ENCODE assay signal across 16 cellular contexts in genomic region chr21:16309250-16309971, GRCh38.
DNase-seq lines count a peak whose midpoint lies in the region; ATAC-seq and TF ChIP-seq lines count a peak whose summit lies in the region.
"Had no signal": no experiment of that assay in that cellular context is flagged by ENCODE, and none has a peak within 500 bp of the region (broad histone marks: within the 10 kb centered on the region; RNA-seq: fewer than 3 reads in every experiment).

No MANE protein-coding gene starts in this region.

- H3K4me2 ChIP-seq in neural cell (ENCODE audit: low read length), result no peak overlapping the region

- no peak for TF ChIP-seq EP300 in neural cell (conservative IDR thresholded peaks at IDR 0.05; ENCODE audit: poor library complexity, severe bottlenecking)

- no peak overlapping the region for H3K4me3 Mint-ChIP-seq in MCF 10A (ENCODE audit: unreplicated experiment)
- no peak overlapping the region for H3K4me3 Mint-ChIP-seq in endodermal cell
- H3K4me3 Mint-ChIP-seq: activated CD4-positive, alpha-beta memory T cell treated with anti-CD3 and anti-CD28 coated beads for 36 hours; T-helper 2 cell treated with Interferon-gamma antibody and Interleukin-4, amounts not matched to agents 5 μg/mL and 100 μg/mL, for 36 hours had no signal

- H3K27me3 ChIP-seq in breast epithelium (no peaks in the 10 kb centered on the region), endodermal cell (ENCODE audit: control insufficient read depth, insufficient read depth, low read length, poor library complexity, severe bottlenecking) (no peaks in the 10 kb centered on the region), neural cell (ENCODE audit: insufficient read depth, low read depth, low read length) (no peaks in the 10 kb centered on the region), vagina (no peaks in the 10 kb centered on the region)

- H3K9me3 Mint-ChIP-seq in MCF 10A (ENCODE audit: unreplicated experiment) (no peaks in the 10 kb centered on the region), endodermal cell (no peaks in the 10 kb centered on the region)
- H3K9me3 Mint-ChIP-seq: activated CD4-positive, alpha-beta memory T cell treated with anti-CD3 and anti-CD28 coated beads for 36 hours; T-helper 2 cell treated with Interferon-gamma antibody and Interleukin-4, amounts not matched to agents 5 μg/mL and 100 μg/mL, for 36 hours had no signal

- POLR2A ChIA-PET in MCF 10A (lab: Yijun Ruan, JAX), result interaction anchor here (1.2 to 2.3 kb wide), 4 partner anchors 13 to 115 kb away, joined by 3 to 10 read pairs (median 6); no protein-coding TSS in a partner anchor

- no peak for TF ChIP-seq CTCF in breast epithelium (IDR thresholded peaks at IDR 0.05)
- no peak for TF ChIP-seq CTCF in MCF 10A (IDR thresholded peaks at IDR 0.05; ENCODE audit: unreplicated experiment)
- no peak for TF ChIP-seq CTCF in endodermal cell (conservative IDR thresholded peaks at IDR 0.05)
- TF ChIP-seq CTCF in neural cell (IDR thresholded peaks at IDR 0.05; ENCODE audit: poor library complexity, severe bottlenecking), result no peak
- no peak for TF ChIP-seq CTCF in vagina (IDR thresholded peaks at IDR 0.05)

- no peak for TF ChIP-seq RAD21 in neural cell (conservative IDR thresholded peaks at IDR 0.05)

- H4K20me1 ChIP-seq in neural cell (ENCODE audit: insufficient read depth), result no peaks in the 10 kb centered on the region

- CTCF ChIA-PET in MCF 10A (lab: Yijun Ruan, JAX), result interaction anchor here (0.6 to 0.7 kb wide), 2 partner anchors 417 to 791 kb away, joined by 3 to 5 read pairs; no protein-coding TSS in a partner anchor

- no peaks in the 10 kb centered on the region for H3K9me2 ChIP-seq in neural cell (ENCODE audit: insufficient read depth, low read length)

- H3K36me3 Mint-ChIP-seq in MCF 10A (ENCODE audit: insufficient read depth, unreplicated experiment) (no peaks in the 10 kb centered on the region), endodermal cell (ENCODE audit: low read depth) (no peaks in the 10 kb centered on the region)
- H3K36me3 Mint-ChIP-seq: activated CD4-positive, alpha-beta memory T cell treated with anti-CD3 and anti-CD28 coated beads for 36 hours had no signal

- peak overlapping the region; percentile 72 to 76 for H3K27ac ChIP-seq in breast epithelium
- peak overlapping the region; percentile 97 for H3K27ac ChIP-seq in endodermal cell (ENCODE audit: low read depth, low read length)
- peak overlapping the region; percentile 15 for H3K27ac ChIP-seq in neural cell (ENCODE audit: low read length)
- peak overlapping the region; percentile 87 for H3K27ac ChIP-seq in vagina
- H3K27ac ChIP-seq: 22Rv1 had no signal

- no TSS peak for BruUV-seq in MCF 10A (replicated peaks; lab: Mats Ljungman, UMichigan)

- H3K4me1 ChIP-seq in breast epithelium, result no peaks in the 10 kb centered on the region
- H3K4me1 ChIP-seq in endodermal cell (ENCODE audit: control insufficient read depth, insufficient read depth, low read length), result no peaks in the 10 kb centered on the region
- H3K4me1 ChIP-seq in vagina, result peaks cover 20% of the 10 kb centered on the region

- H3K27ac Mint-ChIP-seq in MCF 10A (ENCODE audit: low read depth, unreplicated experiment) (no peak overlapping the region), endodermal cell (no peak overlapping the region)
- H3K27ac Mint-ChIP-seq: activated CD4-positive, alpha-beta memory T cell treated with anti-CD3 and anti-CD28 coated beads for 36 hours; T-helper 2 cell treated with Interferon-gamma antibody and Interleukin-4, amounts not matched to agents 5 μg/mL and 100 μg/mL, for 36 hours had no signal

- H3K79me2 ChIP-seq in neural cell (replicated peaks; ENCODE audit: insufficient read depth, low read length), result peaks cover 10% of the 10 kb centered on the region

- DNase-seq in breast epithelium (ENCODE audit: low spot score in 2 of 2), result no peak
- DNase-seq in MCF 10A (ENCODE audit: unreplicated experiment), result no peak
- DNase-seq in endodermal cell, result no peak
- no peak for DNase-seq in vagina (ENCODE audit: extremely low spot score in 2 of 2)
- no peak for DNase-seq in AG20443 (ENCODE audit: low spot score)
- DNase-seq: activated CD4-positive, alpha-beta memory T cell treated with anti-CD3 and anti-CD28 coated beads for 36 hours; erythroblast; KBM-7; NCI-H1694 treated with DMSO at 0.1 percent for 48 hours; NCI-H82; Right ventricle myocardium superior had no signal

- H3K4me1 Mint-ChIP-seq in MCF 10A (ENCODE audit: insufficient read depth, unreplicated experiment) (no peaks in the 10 kb centered on the region), endodermal cell (peaks cover 4% of the 10 kb centered on the region)

- peaks cover 61% of the 10 kb centered on the region for H3K27me3 Mint-ChIP-seq in MCF 10A (ENCODE audit: insufficient read depth, unreplicated experiment)
- no peaks in the 10 kb centered on the region for H3K27me3 Mint-ChIP-seq in endodermal cell (ENCODE audit: insufficient read depth)
- H3K27me3 Mint-ChIP-seq: activated CD4-positive, alpha-beta memory T cell treated with anti-CD3 and anti-CD28 coated beads for 36 hours had no signal

- intact Hi-C loops in breast epithelium (cut with DNase I; ENCODE audit: low total_unique reads) (no loop called here), MCF 10A (cut with micrococcal nuclease) (no loop called here), vagina (cut with DNase I) (loop anchor here (10.0 kb wide), 2 partner anchors 115 kb away; no protein-coding TSS in a partner anchor)

- H3K9ac ChIP-seq in endodermal cell (ENCODE audit: extremely low read depth, low read length, poor library complexity, severe bottlenecking), result no peak overlapping the region
- H3K9ac ChIP-seq in neural cell (ENCODE audit: low read length), result no peak overlapping the region

- no peak overlapping the region for H2AFZ ChIP-seq in neural cell (ENCODE audit: low read depth, low read length)

- H3K4me3 ChIP-seq in breast epithelium (peak overlapping the region in 2 of 3 donors; percentile 48 to 55), endodermal cell (ENCODE audit: low read length) (no peak overlapping the region), neural cell (ENCODE audit: low read length) (peak overlapping the region; percentile 36), vagina (peak overlapping the region in 1 of 2 donors; percentile 7)

- no peaks in the 10 kb centered on the region for H3K36me3 ChIP-seq in breast epithelium
- no peaks in the 10 kb centered on the region for H3K36me3 ChIP-seq in endodermal cell (ENCODE audit: control insufficient read depth, insufficient read depth, low read length)
- H3K36me3 ChIP-seq in neural cell (ENCODE audit: insufficient read depth, low read length), result no peaks in the 10 kb centered on the region
- H3K36me3 ChIP-seq in vagina, result no peaks in the 10 kb centered on the region

- H3K9me3 ChIP-seq in breast epithelium (no peaks in the 10 kb centered on the region), endodermal cell (ENCODE audit: control insufficient read depth, low read length) (no peaks in the 10 kb centered on the region), neural cell (ENCODE audit: low read length) (no peaks in the 10 kb centered on the region), vagina (no peaks in the 10 kb centered on the region)

- no peaks in the 10 kb centered on the region for H3F3A ChIP-seq in neural cell (ENCODE audit: insufficient read depth, low read length, poor library complexity, severe bottlenecking)

- ATAC-seq in GM18858 (IDR thresholded peaks at IDR 0.05; ENCODE audit: unreplicated experiment) (no peak), GM18868 (IDR thresholded peaks at IDR 0.05; ENCODE audit: unreplicated experiment) (no peak)

- whole genome bisulfite sequencing in endodermal cell (ENCODE audit: insufficient coverage in 1 of 2, insufficient read length in 1 of 2), 2 experiments, result 73 to 89% methylated on average over 8 to 17 of the region's 17 CpGs

- TF ChIP-seq POLR2A in breast epithelium (IDR thresholded peaks at IDR 0.05) (no peak), vagina (IDR thresholded peaks at IDR 0.05) (no peak)

TF ChIP-seq in neural cell, 6 proteins besides CTCF, POLR2A, EP300 and RAD21:
- TF ChIP-seq POLR2AphosphoS5 (IDR thresholded peaks at IDR 0.05) (peak; percentile 14), MXI1 (conservative IDR thresholded peaks at IDR 0.05; ENCODE audit: poor library complexity, severe bottlenecking) (no peak), REST (IDR thresholded peaks at IDR 0.05; ENCODE audit: borderline replicate concordance) (no peak)

Comparison
In these comparisons a context has a peak if more than half of its experiments do, and no peak if none do; other contexts are left out.
1. H3K27ac ChIP-seq: peak in every context shown above with its lines; median percentile 97 in endodermal cell; 87 in vagina; 74 in breast epithelium; 15 in neural cell.